15 cellular contexts compared by ENCODE assay signal in the genomic region with DNA sequence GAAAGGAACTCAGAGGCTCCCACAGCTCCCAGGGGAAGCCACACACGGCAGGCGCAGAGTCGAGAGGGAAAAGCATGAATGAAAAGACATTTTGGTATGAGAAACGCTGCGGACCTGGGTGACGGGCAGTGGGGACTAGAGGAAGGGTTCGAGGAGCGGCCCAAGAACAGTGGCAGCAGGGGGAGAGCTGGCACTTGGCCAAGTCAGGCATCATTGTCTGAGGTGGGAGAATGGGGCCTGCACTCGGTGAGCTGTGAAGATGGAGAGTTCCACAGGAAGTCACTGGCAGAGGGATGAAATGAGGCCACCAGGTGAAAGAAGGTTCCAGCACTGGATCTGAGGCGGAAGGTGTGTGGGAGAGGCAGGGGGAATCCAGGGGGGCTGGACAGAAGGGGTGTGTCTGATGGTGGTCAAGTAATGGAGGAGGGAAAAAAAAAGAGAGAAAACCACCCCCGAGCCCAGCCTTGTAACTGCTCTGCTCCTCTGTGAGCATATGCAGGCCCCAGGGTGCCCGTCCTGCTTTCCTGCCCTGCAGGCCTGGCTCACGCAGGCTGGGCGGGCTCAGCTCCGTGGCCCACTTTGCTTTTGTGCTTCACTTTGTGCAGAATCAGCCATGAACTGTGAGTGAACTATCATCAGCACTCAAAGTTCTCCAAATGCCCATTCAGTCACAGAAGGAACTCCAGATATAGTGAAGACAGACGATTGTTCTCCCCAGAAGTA. TPM values are rescaled to one million over a fixed set of nuclear protein-coding genes. Genes with fewer than 3 reads are reported as not detected.
DNase-seq lines count a peak whose midpoint lies in the region; ATAC-seq, FAIRE-seq and TF ChIP-seq lines count a peak whose summit lies in the region.
"Had no signal": no experiment of that assay in that cellular context is flagged by ENCODE, and none has a peak within 500 bp of the region (broad histone marks: within the 10 kb centered on the region; RNA-seq: fewer than 3 reads in every experiment).

No MANE protein-coding gene starts in this region.

- BruUV-seq in HepG2 (replicated peaks; lab: Mats Ljungman, UMichigan) (no TSS peak), K562 (replicated peaks; lab: Mats Ljungman, UMichigan) (no TSS peak)

- FAIRE-seq in HepG2 (lab: Jason Lieb, UNC) (no peak), K562 (lab: Jason Lieb, UNC) (no peak)
- FAIRE-seq: A549, GM12878 had no signal

- no peaks in the 10 kb centered on the region for H3K9me1 ChIP-seq in K562 (ENCODE audit: control insufficient read depth, insufficient read depth, low read length)

- TF ChIP-seq EP300 in HepG2 (IDR thresholded peaks at IDR 0.05; ENCODE audit: low read depth in 2 of 2, low read length in 2 of 2) (no peak), HepG2 (CRISPR knock-in tag; IDR thresholded peaks at IDR 0.05; ENCODE audit: borderline replicate concordance) (no peak), K562 (IDR thresholded peaks at IDR 0.05; ENCODE audit: low read length) (no peak)

- TF ChIP-seq RAD21 in HepG2 (CRISPR knock-in tag; IDR thresholded peaks at IDR 0.05) (no peak), K562 (CRISPR knock-in tag; conservative IDR thresholded peaks at IDR 0.05 in 1 of 2, IDR thresholded peaks at IDR 0.05 in 1 of 2) (no peak)

- no peaks in the 10 kb centered on the region for H3K9me3 ChIP-seq in HepG2 (ENCODE audit: low read length)
- no peaks in the 10 kb centered on the region for H3K9me3 ChIP-seq in right lobe of liver
- H3K9me3 ChIP-seq in K562 (replicated peaks; ENCODE audit: control insufficient read depth, insufficient read depth, low read depth, low read length), result no peaks in the 10 kb centered on the region
- H3K9me3 ChIP-seq: A549 had no signal

- DNase-seq in HepG2 (ENCODE audit: low spot score), result no peak
- DNase-seq in right lobe of liver, result no peak
- DNase-seq in K562 (ENCODE audit: extremely low read depth in 1 of 4, low spot score in 3 of 4), result no peak
- DNase-seq in naive B cell, result no peak
- DNase-seq in NK-92 treated with Interleukin-12 subunit alpha and Interleukin-12 subunit beta, amount 100 ng/mL, for 24 hours (lab: John Stamatoyannopoulos, UW), result no peak
- DNase-seq in T-helper 1 cell, result no peak
- no peak for DNase-seq in NCI-H1930 (lab: John Stamatoyannopoulos, UW)
- DNase-seq: NCI-H187 treated with DMSO at 0.1 percent for 48 hours, NCI-H510A, SHP77 treated with DMSO at 0.1 percent for 48 hours had no signal

- in situ Hi-C loops in HepG2 (cut with HindIII; ENCODE audit: extremely low pct_ligation_motif_present, low pct_unique_long_range_greater_than_20kb) (no loop called here), K562 (cut with MboI) (no loop called here)

- H3K27ac ChIP-seq in HepG2 (ENCODE audit: extremely low read length, insufficient read depth, low read length) (no peak overlapping the region), right lobe of liver (no peak overlapping the region), K562 (ENCODE audit: extremely low read depth, low read depth, low read length) (no peak overlapping the region)
- H3K27ac ChIP-seq: A549, GM23248 had no signal

- H3K27ac Mint-ChIP-seq in naive B cell, result peak overlapping the region in 5 of 6 donors; percentile 27 to 86 (median 80)

- H3K4me1 ChIP-seq in HepG2 (ENCODE audit: insufficient read depth, low read length), result no peaks in the 10 kb centered on the region
- no peaks in the 10 kb centered on the region for H3K4me1 ChIP-seq in right lobe of liver
- peaks cover 0 to 11% of the 10 kb centered on the region in 2 experiments; a peak in 1 of 5 replicates for H3K4me1 ChIP-seq in K562 (replicated peaks in 1 of 2; ENCODE audit: control insufficient read depth in 2 of 2, insufficient read depth in 2 of 2, low read length in 2 of 2)
- H3K4me1 ChIP-seq: A549 had no signal

- H3K9ac ChIP-seq in HepG2 (ENCODE audit: insufficient read depth, low read depth, low read length) (no peak overlapping the region), K562 (ENCODE audit: insufficient read depth in 1 of 2, low read depth in 2 of 2, low read length in 2 of 2) (0 out of 4 replicates have a peak overlapping the region, but pooled peaks of 1 of the 2 experiments have one; percentile 2)
- H3K9ac ChIP-seq: GM23248 had no signal

- intact Hi-C loops in HepG2 (cut with micrococcal nuclease; ENCODE audit: unreplicated experiment) (no loop called here), right lobe of liver (cut with DNase I) (no loop called here), K562 (cut with micrococcal nuclease) (no loop called here)

- no peaks in the 10 kb centered on the region for H3K36me3 Mint-ChIP-seq in naive B cell

- H3K4me2 ChIP-seq in HepG2 (ENCODE audit: low read depth, low read length), result no peak overlapping the region
- H3K4me2 ChIP-seq in K562 (ENCODE audit: insufficient read depth, low read length), result no peak overlapping the region
- H3K4me2 ChIP-seq: A549 had no signal

- no peaks in the 10 kb centered on the region for H3K79me2 ChIP-seq in HepG2 (ENCODE audit: insufficient read depth, low read length)
- H3K79me2 ChIP-seq in K562 (ENCODE audit: control insufficient read depth, insufficient read depth, low read length), result no peaks in the 10 kb centered on the region

- H3K4me3 ChIP-seq in HepG2 (replicated peaks in 1 of 3; ENCODE audit: insufficient read depth in 1 of 3, low read depth in 2 of 3, low read length in 3 of 3) (no peak overlapping the region), right lobe of liver (no peak overlapping the region), K562 (no peak overlapping the region)
- H3K4me3 ChIP-seq: A549, GM12878, GM23248 had no signal

- H3K27me3 ChIP-seq in HepG2 (ENCODE audit: control insufficient read depth in 1 of 2, insufficient read depth in 2 of 2, low read length in 2 of 2) (no peaks in the 10 kb centered on the region), right lobe of liver (no peaks in the 10 kb centered on the region), K562 (ENCODE audit: control insufficient read depth in 2 of 2, insufficient read depth in 2 of 2, low read length in 2 of 2) (peaks cover 5 to 18% of the 10 kb centered on the region in 2 experiments; a peak in 4 of 5 replicates)

- WGBS in HepG2 (ENCODE audit: low lambda C conversion rate), result 94% methylated on average over 16 of the region's 16 CpGs
- WGBS in right lobe of liver (ENCODE audit: insufficient coverage, low coverage, low lambda C conversion rate, missing lambda C conversion rate), result 91% methylated on average over 13 of the region's 16 CpGs
- WGBS in K562 (ENCODE audit: insufficient coverage, low coverage, missing lambda C conversion rate), result 45% methylated on average over 15 of the region's 16 CpGs

- CTCF ChIA-PET in HepG2 (lab: Yijun Ruan, JAX; ENCODE audit: low intra/inter-chr PET ratio, low total read pairs), result no interaction called here
- CTCF ChIA-PET in K562 (lab: Yijun Ruan, JAX; ENCODE audit: low intra/inter-chr PET ratio), result no interaction called here

- POLR2A ChIA-PET in HepG2 (lab: Yijun Ruan, JAX), result no interaction called here
- POLR2A ChIA-PET in K562 (lab: Yijun Ruan, JAX), result interaction anchor here (0.6 to 0.7 kb wide), 2 partner anchors 87 to 125 kb away, joined by 3 to 4 read pairs; no protein-coding TSS in a partner anchor

- TF ChIP-seq POLR2A in HepG2 (IDR thresholded peaks at IDR 0.05; ENCODE audit: insufficient read depth in 1 of 2, low read depth in 2 of 2, low read length in 2 of 2) (no peak), right lobe of liver (IDR thresholded peaks at IDR 0.05) (no peak), K562 (conservative IDR thresholded peaks at IDR 0.05) (no peak)

- peaks cover 1 to 15% of the 10 kb centered on the region in 2 experiments; a peak in 4 of 5 replicates for H3K36me3 ChIP-seq in HepG2 (replicated peaks in 1 of 2; ENCODE audit: control insufficient read depth in 1 of 2, insufficient read depth in 2 of 2, low read length in 2 of 2)
- peaks cover 0 to 4% (median 0%) of the 10 kb centered on the region in 4 donors for H3K36me3 ChIP-seq in right lobe of liver
- no peaks in the 10 kb centered on the region for H3K36me3 ChIP-seq in K562 (ENCODE audit: control insufficient read depth, insufficient read depth, low read length)

- no peak overlapping the region for H3K4me3 Mint-ChIP-seq in naive B cell

- H2AFZ ChIP-seq in HepG2 (ENCODE audit: low read length) (no peak overlapping the region), K562 (ENCODE audit: low read depth, low read length) (no peak overlapping the region)
- H2AFZ ChIP-seq: GM23248 had no signal

- no peaks in the 10 kb centered on the region for H4K20me1 ChIP-seq in HepG2 (ENCODE audit: insufficient read depth, low read length)
- H4K20me1 ChIP-seq in K562 (replicated peaks; ENCODE audit: control insufficient read depth, insufficient read depth, low read length), result no peaks in the 10 kb centered on the region

- TF ChIP-seq CTCF in HepG2 (CRISPR knock-in tag; IDR thresholded peaks at IDR 0.05) (no peak), right lobe of liver (IDR thresholded peaks at IDR 0.05) (no peak), K562 (IDR thresholded peaks at IDR 0.05 in 2 of 3, conservative IDR thresholded peaks at IDR 0.05 in 1 of 3; ENCODE audit: insufficient read depth in 2 of 3, low read depth in 1 of 3, low read length in 3 of 3) (no peak)

- ATAC-seq in HepG2 (no peak), right lobe of liver (no peak), K562 (no peak), naive B cell (ENCODE audit: low read depth in 2 of 2) (no peak)
- ATAC-seq: GM12878 had no signal

- H3K9me3 Mint-ChIP-seq in naive B cell, result no peaks in the 10 kb centered on the region

- peaks cover 0 to 5% (median 2%) of the 10 kb centered on the region in 3 donors for H3K4me1 Mint-ChIP-seq in naive B cell

- no peaks in the 10 kb centered on the region for H3K27me3 Mint-ChIP-seq in naive B cell

RNA-seq across cellular contexts. Expression of a gene that starts 31.8 kb away (rescaled TPM):
- total RNA-seq in HepG2 (2016; rRNA removed; fragmentation: Illumina TruSeq; extraction: Trizol) (not detected in 2 replicates), right lobe of liver (10 to 100 TPM in 2 of 6 experiments, 1 to 10 TPM in 4; 4.7 to 18.7 (median 8.9) TPM), K562 (2014; rRNA removed) (not detected in 2 replicates), K562 (2014; rRNA removed; fragmentation: Illumina TruSeq; extraction: Trizol) (not detected in 2 replicates), K562 (2015; rRNA removed; fragmentation: Illumina TruSeq; extraction: Trizol) (not detected in 2 replicates), K562 (2021) (0.18 TPM in 1 of 2 replicates, not detected in the other)
- not detected in 2 replicates for total RNA-seq in HepG2 (2016; cell fraction: cytosol; rRNA removed; fragmentation: Illumina TruSeq; extraction: Trizol; ENCODE audit: low read depth)
- total RNA-seq in HepG2 (2016; cell fraction: insoluble cytoplasmic fraction; rRNA removed; fragmentation: Illumina TruSeq; extraction: Trizol), result not detected in 2 replicates
- total RNA-seq in HepG2 (2016; cell fraction: membrane; rRNA removed; fragmentation: Illumina TruSeq; extraction: Trizol), result not detected in 2 replicates
- not detected in 2 replicates for total RNA-seq in HepG2 (2016; cell fraction: nucleus; rRNA removed; fragmentation: Illumina TruSeq; extraction: Trizol)
- polyA plus RNA-seq in HepG2 (2011; rRNA removed) (not detected in 2 replicates), K562 (2011; rRNA removed) (not detected in 2 replicates), K562 (2014; fragmentation: Illumina TruSeq; extraction: Trizol) (not detected in 2 replicates), K562 (2014; fragmentation: Nextera tagmentation; extraction: Ambion mirVana) (under 1 TPM in 1 of 2 experiments, not detected in 1; 0.04 TPM), K562 (2014; rRNA removed) (not detected in 2 replicates), naive B cell (ENCODE audit: low read depth in 6 of 6) (10 to 100 TPM in 2 of 6 donors, 1 to 10 TPM in 4; 5.2 to 23.9 (median 6.6) TPM)
- not detected in 2 replicates for polyA plus RNA-seq in HepG2 (2011; cell fraction: cytosol; rRNA removed)
- polyA plus RNA-seq in HepG2 (2011; cell fraction: nucleus; rRNA removed), result not detected in 2 replicates
- not detected in 2 replicates for polyA plus RNA-seq in HepG2 (2012)
- polyA plus RNA-seq in HepG2 (2016; cell fraction: cytosol; fragmentation: Illumina TruSeq; extraction: Trizol; ENCODE audit: low read depth), result not detected in 2 replicates
- not detected in 2 replicates for polyA plus RNA-seq in HepG2 (2016; cell fraction: insoluble cytoplasmic fraction; fragmentation: Illumina TruSeq; extraction: Trizol; ENCODE audit: low read depth)
- not detected in 2 replicates for polyA plus RNA-seq in HepG2 (2016; cell fraction: membrane; fragmentation: Illumina TruSeq; extraction: Trizol; ENCODE audit: low read depth)
- not detected in 2 replicates for polyA plus RNA-seq in HepG2 (2016; cell fraction: nucleus; fragmentation: Illumina TruSeq; extraction: Trizol; ENCODE audit: insufficient read depth, low read depth)
- not detected in 2 replicates for polyA minus RNA-seq in HepG2 (2011; rRNA and poly(A)+ RNA removed; ENCODE audit: low replicate concordance)
- not detected in 2 replicates for polyA minus RNA-seq in HepG2 (2011; cell fraction: cytosol; rRNA and poly(A)+ RNA removed)
- not detected in 2 replicates for polyA minus RNA-seq in HepG2 (2011; cell fraction: nucleus; rRNA and poly(A)+ RNA removed)
- not detected in 2 replicates for total RNA-seq in K562 (2011; cell fraction: chromatin; rRNA removed; ENCODE audit: low replicate concordance)
- total RNA-seq in K562 (2011; cell fraction: nucleolus; rRNA removed), result not detected in 2 replicates
- not detected in 2 replicates for total RNA-seq in K562 (2011; cell fraction: nucleoplasm; rRNA removed)
- not detected in 2 replicates for polyA plus RNA-seq in K562 (2011; cell fraction: cytosol; rRNA removed)
- polyA plus RNA-seq in K562 (2011; cell fraction: nucleus; rRNA removed), result not detected in 2 replicates
- polyA plus RNA-seq in K562 (2012), result 0.09 and 0.29 TPM in 2 replicates
- not detected in 2 replicates for polyA minus RNA-seq in K562 (2011; rRNA and poly(A)+ RNA removed)
- polyA minus RNA-seq in K562 (2011; cell fraction: cytosol; rRNA and poly(A)+ RNA removed), result not detected in 2 replicates
- polyA minus RNA-seq in K562 (2011; cell fraction: nucleus; rRNA and poly(A)+ RNA removed), result not detected in 2 replicates
- total RNA-seq: Calu3, LHCN-M2 had no signal
- polyA plus RNA-seq: A549 had no signal

RNA-seq across cellular contexts. Expression of a gene that starts 46.6 kb away (rescaled TPM):
- total RNA-seq in HepG2 (2016; rRNA removed; fragmentation: Illumina TruSeq; extraction: Trizol) (7.8 and 9.5 TPM in 2 replicates), right lobe of liver (1 to 10 TPM; 2.9 to 8.9 (median 5.4) TPM), K562 (2014; rRNA removed) (3.4 and 4.8 TPM in 2 replicates), K562 (2014; rRNA removed; fragmentation: Illumina TruSeq; extraction: Trizol) (2.3 and 2.6 TPM in 2 replicates), K562 (2015; rRNA removed; fragmentation: Illumina TruSeq; extraction: Trizol) (3.4 and 4.4 TPM in 2 replicates), K562 (2021) (7.3 and 7.6 TPM in 2 replicates)
- 2.3 and 2.6 TPM in 2 replicates for total RNA-seq in HepG2 (2016; cell fraction: cytosol; rRNA removed; fragmentation: Illumina TruSeq; extraction: Trizol; ENCODE audit: low read depth)
- total RNA-seq in HepG2 (2016; cell fraction: insoluble cytoplasmic fraction; rRNA removed; fragmentation: Illumina TruSeq; extraction: Trizol), result 7.1 and 10.5 TPM in 2 replicates
- 3.8 TPM in 2 replicates for total RNA-seq in HepG2 (2016; cell fraction: membrane; rRNA removed; fragmentation: Illumina TruSeq; extraction: Trizol)
- 11.8 and 12.8 TPM in 2 replicates for total RNA-seq in HepG2 (2016; cell fraction: nucleus; rRNA removed; fragmentation: Illumina TruSeq; extraction: Trizol)
- polyA plus RNA-seq in HepG2 (2011; rRNA removed) (5.8 and 7.0 TPM in 2 replicates), K562 (2011; rRNA removed) (3.5 and 3.9 TPM in 2 replicates), K562 (2014; fragmentation: Illumina TruSeq; extraction: Trizol) (4.0 and 4.8 TPM in 2 replicates), K562 (2014; fragmentation: Nextera tagmentation; extraction: Ambion mirVana) (under 1 TPM; 0.31 to 0.60 TPM), K562 (2014; rRNA removed) (3.2 and 3.6 TPM in 2 replicates), naive B cell (ENCODE audit: low read depth in 6 of 6) (1 to 10 TPM in 5 of 6 donors, not detected in 1; 1.3 to 2.3 (median 2.2) TPM)
- polyA plus RNA-seq in HepG2 (2011; cell fraction: cytosol; rRNA removed), result 2.9 and 4.1 TPM in 2 replicates
- polyA plus RNA-seq in HepG2 (2011; cell fraction: nucleus; rRNA removed), result 37.4 and 49.4 TPM in 2 replicates
- polyA plus RNA-seq in HepG2 (2012), result 6.3 and 6.8 TPM in 2 replicates
- 0.67 and 0.86 TPM in 2 replicates for polyA plus RNA-seq in HepG2 (2016; cell fraction: cytosol; fragmentation: Illumina TruSeq; extraction: Trizol; ENCODE audit: low read depth)
- 3.7 and 5.8 TPM in 2 replicates for polyA plus RNA-seq in HepG2 (2016; cell fraction: insoluble cytoplasmic fraction; fragmentation: Illumina TruSeq; extraction: Trizol; ENCODE audit: low read depth)
- polyA plus RNA-seq in HepG2 (2016; cell fraction: membrane; fragmentation: Illumina TruSeq; extraction: Trizol; ENCODE audit: low read depth), result 1.1 and 1.2 TPM in 2 replicates
- 22.2 TPM in 2 replicates for polyA plus RNA-seq in HepG2 (2016; cell fraction: nucleus; fragmentation: Illumina TruSeq; extraction: Trizol; ENCODE audit: insufficient read depth, low read depth)
- 16.9 and 18.0 TPM in 2 replicates for polyA minus RNA-seq in HepG2 (2011; rRNA and poly(A)+ RNA removed; ENCODE audit: low replicate concordance)
- polyA minus RNA-seq in HepG2 (2011; cell fraction: cytosol; rRNA and poly(A)+ RNA removed), result 3.3 and 3.7 TPM in 2 replicates
- polyA minus RNA-seq in HepG2 (2011; cell fraction: nucleus; rRNA and poly(A)+ RNA removed), result 21.0 and 26.9 TPM in 2 replicates
- 27.4 and 63.8 TPM in 2 replicates for total RNA-seq in K562 (2011; cell fraction: chromatin; rRNA removed; ENCODE audit: low replicate concordance)
- total RNA-seq in K562 (2011; cell fraction: nucleolus; rRNA removed), result 20.3 and 28.9 TPM in 2 replicates
- 18.8 and 21.9 TPM in 2 replicates for total RNA-seq in K562 (2011; cell fraction: nucleoplasm; rRNA removed)
- polyA plus RNA-seq in K562 (2011; cell fraction: cytosol; rRNA removed), result 3.6 and 4.0 TPM in 2 replicates
- 20.5 and 27.3 TPM in 2 replicates for polyA plus RNA-seq in K562 (2011; cell fraction: nucleus; rRNA removed)
- polyA plus RNA-seq in K562 (2012), result 5.5 and 9.5 TPM in 2 replicates
- 3.3 and 5.5 TPM in 2 replicates for polyA minus RNA-seq in K562 (2011; rRNA and poly(A)+ RNA removed)
- 2.7 and 3.0 TPM in 2 replicates for polyA minus RNA-seq in K562 (2011; cell fraction: cytosol; rRNA and poly(A)+ RNA removed)
- polyA minus RNA-seq in K562 (2011; cell fraction: nucleus; rRNA and poly(A)+ RNA removed), result 20.4 and 23.3 TPM in 2 replicates

RNA-seq across cellular contexts. Expression of a gene that starts 46.9 kb away (rescaled TPM):
- total RNA-seq in HepG2 (2016; rRNA removed; fragmentation: Illumina TruSeq; extraction: Trizol) (6.6 and 6.8 TPM in 2 replicates), right lobe of liver (1 to 10 TPM; 2.9 to 8.4 (median 5.8) TPM), K562 (2014; rRNA removed) (5.1 and 8.9 TPM in 2 replicates), K562 (2014; rRNA removed; fragmentation: Illumina TruSeq; extraction: Trizol) (6.5 and 7.5 TPM in 2 replicates), K562 (2015; rRNA removed; fragmentation: Illumina TruSeq; extraction: Trizol) (7.7 and 8.3 TPM in 2 replicates), K562 (2021) (19.0 and 20.8 TPM in 2 replicates)
- total RNA-seq in HepG2 (2016; cell fraction: cytosol; rRNA removed; fragmentation: Illumina TruSeq; extraction: Trizol; ENCODE audit: low read depth), result 4.6 and 4.8 TPM in 2 replicates
- 4.8 and 6.7 TPM in 2 replicates for total RNA-seq in HepG2 (2016; cell fraction: insoluble cytoplasmic fraction; rRNA removed; fragmentation: Illumina TruSeq; extraction: Trizol)
- total RNA-seq in HepG2 (2016; cell fraction: membrane; rRNA removed; fragmentation: Illumina TruSeq; extraction: Trizol), result 3.4 and 4.3 TPM in 2 replicates
- total RNA-seq in HepG2 (2016; cell fraction: nucleus; rRNA removed; fragmentation: Illumina TruSeq; extraction: Trizol), result 8.4 and 8.5 TPM in 2 replicates
- polyA plus RNA-seq in HepG2 (2011; rRNA removed) (9.7 and 13.0 TPM in 2 replicates), K562 (2011; rRNA removed) (7.2 and 9.7 TPM in 2 replicates), K562 (2014; fragmentation: Illumina TruSeq; extraction: Trizol) (14.4 and 15.7 TPM in 2 replicates), K562 (2014; fragmentation: Nextera tagmentation; extraction: Ambion mirVana) (under 1 TPM; 0.52 to 0.62 TPM), K562 (2014; rRNA removed) (12.1 and 14.9 TPM in 2 replicates), naive B cell (ENCODE audit: low read depth in 6 of 6) (1 to 10 TPM; 1.8 to 6.0 (median 2.2) TPM)
- 5.7 and 6.6 TPM in 2 replicates for polyA plus RNA-seq in HepG2 (2011; cell fraction: cytosol; rRNA removed)
- polyA plus RNA-seq in HepG2 (2011; cell fraction: nucleus; rRNA removed), result 25.2 and 30.8 TPM in 2 replicates
- 6.5 and 9.3 TPM in 2 replicates for polyA plus RNA-seq in HepG2 (2012)
- 0.15 and 0.21 TPM in 2 replicates for polyA plus RNA-seq in HepG2 (2016; cell fraction: cytosol; fragmentation: Illumina TruSeq; extraction: Trizol; ENCODE audit: low read depth)
- 3.6 and 5.5 TPM in 2 replicates for polyA plus RNA-seq in HepG2 (2016; cell fraction: insoluble cytoplasmic fraction; fragmentation: Illumina TruSeq; extraction: Trizol; ENCODE audit: low read depth)
- 0.46 and 0.65 TPM in 2 replicates for polyA plus RNA-seq in HepG2 (2016; cell fraction: membrane; fragmentation: Illumina TruSeq; extraction: Trizol; ENCODE audit: low read depth)
- polyA plus RNA-seq in HepG2 (2016; cell fraction: nucleus; fragmentation: Illumina TruSeq; extraction: Trizol; ENCODE audit: insufficient read depth, low read depth), result 24.3 and 25.2 TPM in 2 replicates
- 18.6 and 18.8 TPM in 2 replicates for polyA minus RNA-seq in HepG2 (2011; rRNA and poly(A)+ RNA removed; ENCODE audit: low replicate concordance)
- 7.2 and 8.2 TPM in 2 replicates for polyA minus RNA-seq in HepG2 (2011; cell fraction: cytosol; rRNA and poly(A)+ RNA removed)
- polyA minus RNA-seq in HepG2 (2011; cell fraction: nucleus; rRNA and poly(A)+ RNA removed), result 9.7 and 13.7 TPM in 2 replicates
- 34.5 and 80.0 TPM in 2 replicates for total RNA-seq in K562 (2011; cell fraction: chromatin; rRNA removed; ENCODE audit: low replicate concordance)
- 40.7 and 44.9 TPM in 2 replicates for total RNA-seq in K562 (2011; cell fraction: nucleolus; rRNA removed)
- total RNA-seq in K562 (2011; cell fraction: nucleoplasm; rRNA removed), result 35.1 and 37.2 TPM in 2 replicates
- 7.6 and 8.1 TPM in 2 replicates for polyA plus RNA-seq in K562 (2011; cell fraction: cytosol; rRNA removed)
- polyA plus RNA-seq in K562 (2011; cell fraction: nucleus; rRNA removed), result 17.8 and 29.3 TPM in 2 replicates
- 10.1 and 13.6 TPM in 2 replicates for polyA plus RNA-seq in K562 (2012)
- polyA minus RNA-seq in K562 (2011; rRNA and poly(A)+ RNA removed), result 9.1 and 9.5 TPM in 2 replicates
- 6.1 and 11.0 TPM in 2 replicates for polyA minus RNA-seq in K562 (2011; cell fraction: cytosol; rRNA and poly(A)+ RNA removed)
- polyA minus RNA-seq in K562 (2011; cell fraction: nucleus; rRNA and poly(A)+ RNA removed), result 9.7 and 10.2 TPM in 2 replicates
